ENCODE assay signal across 16 cellular contexts in genomic region chr1:53392460-53392859, GRCh38.
DNase-seq lines count a peak whose midpoint lies in the region; ATAC-seq and TF ChIP-seq lines count a peak whose summit lies in the region.
"Had no signal": no experiment of that assay in that cellular context is flagged by ENCODE, and none has a peak within 500 bp of the region (broad histone marks: within the 10 kb centered on the region; RNA-seq: fewer than 3 reads in every experiment).

No MANE protein-coding gene starts in this region.

- H3K9me3 ChIP-seq in WERI-Rb-1 (ENCODE audit: severe bottlenecking) (peaks cover 2% of the 10 kb centered on the region), lower lobe of right lung (no peaks in the 10 kb centered on the region), upper lobe of right lung (no peaks in the 10 kb centered on the region), BE2C (no peaks in the 10 kb centered on the region)
- H3K9me3 ChIP-seq: Peyer's patch had no signal

- no peak overlapping the region for H3K4me3 ChIP-seq in WERI-Rb-1 (ENCODE audit: low read depth, low read length)
- no peak overlapping the region for H3K4me3 ChIP-seq in lower lobe of right lung
- no peak overlapping the region for H3K4me3 ChIP-seq in upper lobe of right lung
- no peak overlapping the region for H3K4me3 ChIP-seq in BE2C (ENCODE audit: low read depth, low read length)
- H3K4me3 ChIP-seq: Peyer's patch had no signal

- TF ChIP-seq CTCF in WERI-Rb-1 (IDR thresholded peaks at IDR 0.05; ENCODE audit: low read depth, low read length) (peak; percentile 54), lower lobe of right lung (IDR thresholded peaks at IDR 0.05) (no peak), upper lobe of right lung (IDR thresholded peaks at IDR 0.05) (no peak), BE2C (IDR thresholded peaks at IDR 0.05; ENCODE audit: low read depth, low read length) (no peak)

- intact Hi-C loops in lower lobe of right lung (cut with DNase I) (no loop called here), upper lobe of right lung (cut with DNase I) (loop anchor here (5.0 kb wide), 1 partner anchor 115 kb away; no protein-coding TSS in a partner anchor)

- H3K36me3 ChIP-seq in WERI-Rb-1 (no peaks in the 10 kb centered on the region), lower lobe of right lung (no peaks in the 10 kb centered on the region), upper lobe of right lung (no peaks in the 10 kb centered on the region), BE2C (no peaks in the 10 kb centered on the region)
- H3K36me3 ChIP-seq: Peyer's patch had no signal

- ATAC-seq in lower lobe of right lung (no peak), upper lobe of right lung (no peak), HG02970 (IDR thresholded peaks at IDR 0.05; ENCODE audit: low FRiP score, unreplicated experiment) (no peak)
- ATAC-seq: CD8-positive, alpha-beta T cell had no signal

- H3K27ac ChIP-seq in WERI-Rb-1 (peak overlapping the region; percentile 66), lower lobe of right lung (no peak overlapping the region), upper lobe of right lung (no peak overlapping the region)
- H3K27ac ChIP-seq: 22Rv1, Peyer's patch had no signal

- DNase-seq in NCI-H82 (lab: John Stamatoyannopoulos, UW) (peak; percentile 51), NCI-H82 treated with DMSO at 0.1 percent for 48 hours (lab: John Stamatoyannopoulos, UW; ENCODE audit: unreplicated experiment) (no peak), WERI-Rb-1 (peak; percentile 91), lower lobe of right lung (peak; percentile 45), upper lobe of right lung (peak; percentile 42), LoVo (ENCODE audit: low spot score) (no peak), BE2C (no peak)
- DNase-seq: CD8-positive, alpha-beta T cell; NCI-H1417 treated with DMSO at 0.1 percent for 48 hours; NCI-H1930; NCI-H2171 treated with DMSO at 0.1 percent for 48 hours; NCI-H748 treated with DMSO at 0.1 percent for 48 hours; Peyer's patch; SHP77 treated with DMSO at 0.1 percent for 48 hours had no signal

- no peaks in the 10 kb centered on the region for H3K4me1 ChIP-seq in lower lobe of right lung
- no peaks in the 10 kb centered on the region for H3K4me1 ChIP-seq in upper lobe of right lung
- no peaks in the 10 kb centered on the region for H3K4me1 ChIP-seq in BE2C
- H3K4me1 ChIP-seq: Peyer's patch had no signal

- no peaks in the 10 kb centered on the region for H3K27me3 ChIP-seq in WERI-Rb-1 (ENCODE audit: insufficient read depth, low read depth, severe bottlenecking)
- peaks cover 3% of the 10 kb centered on the region for H3K27me3 ChIP-seq in lower lobe of right lung (ENCODE audit: low read depth)
- H3K27me3 ChIP-seq in upper lobe of right lung: no peaks in the 10 kb centered on the region
- H3K27me3 ChIP-seq in BE2C: no peaks in the 10 kb centered on the region
- H3K27me3 ChIP-seq: Peyer's patch had no signal

Comparison
In these comparisons a context has a peak if more than half of its experiments do, and no peak if none do; other contexts are left out.
1. DNase-seq: peak in NCI-H82 (single experiment), WERI-Rb-1 (single experiment), lower lobe of right lung (single experiment) and upper lobe of right lung (single experiment); none in NCI-H82 treated with DMSO at 0.1 percent for 48 hours (single experiment), LoVo (single experiment) and BE2C (single experiment).